9 cellular contexts compared by ENCODE assay signal in genomic region chr1:203475012-203475981, GRCh38. TPM values are rescaled to one million over a fixed set of nuclear protein-coding genes. Genes with fewer than 3 reads are reported as not detected.
DNase-seq lines count a peak whose midpoint lies in the region; ATAC-seq and TF ChIP-seq lines count a peak whose summit lies in the region.
"Had no signal": no experiment of that assay in that cellular context is flagged by ENCODE, and none has a peak within 500 bp of the region (broad histone marks: within the 10 kb centered on the region; RNA-seq: fewer than 3 reads in every experiment).

PRELP (plus strand) TSS chr1:203475806; CDS start chr1:203483185, 7,379 bp downstream.

- no peaks in the 10 kb centered on the region for H3F3A ChIP-seq in GM23338 (replicated peaks; ENCODE audit: low read depth)

- H3K9me2 ChIP-seq in GM23338 (ENCODE audit: insufficient read depth), result no peaks in the 10 kb centered on the region

- H2AFZ ChIP-seq in GM23338, result peak within 1 kb of the TSS; percentile 85; the same call in 1 of the 2 replicates

- H3K36me3 ChIP-seq in GM23338 (ENCODE audit: insufficient read depth) (no peaks in the 10 kb centered on the region), left ventricle myocardium inferior (no peaks in the 10 kb centered on the region)

- intact Hi-C loops in left ventricle myocardium inferior (cut with micrococcal nuclease) (no loop called here), sciatic nerve (cut with DNase I) (no loop called here)

- H4K20me1 ChIP-seq in GM23338 (replicated peaks; ENCODE audit: insufficient read depth), result no peaks in the 10 kb centered on the region

- peak within 1 kb of the TSS; percentile 67; the same call in 1 of the 2 replicates for H3K4me2 ChIP-seq in GM23338

- CTCF ChIA-PET in RWPE1 (lab: Yijun Ruan, JAX), result interaction anchor here (0.6 to 3.0 kb wide), 7 partner anchors 12 to 208 kb away, joined by 4 to 17 read pairs (median 4); no protein-coding TSS in a partner anchor

- no peak within 1 kb of the TSS for H3K27ac ChIP-seq in GM23338 (ENCODE audit: low read depth)
- H3K27ac ChIP-seq in RWPE1, result no peak within 1 kb of the TSS
- H3K27ac ChIP-seq in left ventricle myocardium inferior (replicated peaks), result peak within 1 kb of the TSS; percentile 80
- H3K27ac ChIP-seq: SK-N-MC had no signal

- ATAC-seq in GM23338 (peak; percentile 94), sciatic nerve (peak; percentile 85)
- ATAC-seq in stimulated activated naive CD8-positive, alpha-beta T cell treated with anti-CD3 and anti-CD28 coated beads, Interleukin-15, Interleukin-2, amounts not matched to agents 100 U/mL and 50 U/mL, for 24 hours, result no peak
- ATAC-seq in stimulated activated naive CD8-positive, alpha-beta T cell treated with anti-CD3 and anti-CD28 coated beads, Interleukin-15, amount 100 ng/mL, for 72 hours, result no peak

- no peak within 1 kb of the TSS for H3K27ac Mint-ChIP-seq in GM23338
- no peak within 1 kb of the TSS for H3K27ac Mint-ChIP-seq in stimulated activated naive CD8-positive, alpha-beta T cell treated with anti-CD3 and anti-CD28 coated beads, Interleukin-15, amount 100 ng/mL, for 72 hours

- H3K27me3 ChIP-seq in GM23338 (ENCODE audit: insufficient read depth) (no peaks in the 10 kb centered on the region), left ventricle myocardium inferior (ENCODE audit: low read depth) (peaks cover 45% of the 10 kb centered on the region)

- H3K4me1 ChIP-seq in GM23338 (ENCODE audit: insufficient read depth), result peaks cover 6% of the 10 kb centered on the region; the same call in 1 of the 2 replicates
- H3K4me1 ChIP-seq in left ventricle myocardium inferior, result peaks cover 28% of the 10 kb centered on the region

- DNase-seq in GM23338 (ENCODE audit: low spot score), result peak; percentile 85
- DNase-seq in RWPE1 (ENCODE audit: low spot score), result peak; percentile 64
- DNase-seq in left ventricle myocardium inferior, result peak; percentile 42
- DNase-seq in sciatic nerve (ENCODE audit: low spot score), result peak; percentile 83
- no peak for DNase-seq in activated gamma-delta T cell (lab: John Stamatoyannopoulos, UW)
- DNase-seq in stimulated activated naive CD8-positive, alpha-beta T cell treated with anti-CD3 and anti-CD28 coated beads, Interleukin-15, Interleukin-2, amounts not matched to agents 100 U/mL and 50 U/mL, for 24 hours, result no peak
- DNase-seq in stimulated activated naive CD8-positive, alpha-beta T cell treated with anti-CD3 and anti-CD28 coated beads, Interleukin-15, amount 100 ng/mL, for 72 hours, result no peak
- no peak for DNase-seq in stimulated activated CD4-positive, alpha-beta T cell treated with anti-CD3 and anti-CD28 coated beads, Interleukin-1b, Interleukin-23, amount 100 ng/mL, for 48 hours

- H3K27me3 Mint-ChIP-seq in GM23338 (ENCODE audit: insufficient read depth, low read depth, poor library complexity), result peaks cover 5% of the 10 kb centered on the region
- peaks cover 46% of the 10 kb centered on the region for H3K27me3 Mint-ChIP-seq in stimulated activated naive CD8-positive, alpha-beta T cell treated with anti-CD3 and anti-CD28 coated beads, Interleukin-15, amount 100 ng/mL, for 72 hours

- TF ChIP-seq CTCF in GM23338 (conservative IDR thresholded peaks at IDR 0.05; ENCODE audit: low read depth in 2 of 2), result peak in 1 of 2 experiments; percentile 23; a peak in 1 of 4 replicates
- TF ChIP-seq CTCF in RWPE1 (conservative IDR thresholded peaks at IDR 0.05; ENCODE audit: low read depth), result no peak
- TF ChIP-seq CTCF in left ventricle myocardium inferior (IDR thresholded peaks at IDR 0.05; ENCODE audit: borderline replicate concordance), result no peak

- H3K9me3 ChIP-seq in left ventricle myocardium inferior (replicated peaks), result no peaks in the 10 kb centered on the region

- H3K4me3 Mint-ChIP-seq in GM23338, result peak within 1 kb of the TSS; percentile 52; the same call in 2 of the 3 replicates
- no peak within 1 kb of the TSS for H3K4me3 Mint-ChIP-seq in stimulated activated naive CD8-positive, alpha-beta T cell treated with anti-CD3 and anti-CD28 coated beads, Interleukin-15, amount 100 ng/mL, for 72 hours

- no peaks in the 10 kb centered on the region for H3K9me3 Mint-ChIP-seq in GM23338
- H3K9me3 Mint-ChIP-seq in stimulated activated naive CD8-positive, alpha-beta T cell treated with anti-CD3 and anti-CD28 coated beads, Interleukin-15, amount 100 ng/mL, for 72 hours, result no peaks in the 10 kb centered on the region

- POLR2A ChIA-PET in RWPE1 (lab: Yijun Ruan, JAX; ENCODE audit: low non-redundant PET), result no interaction called here

- H3K4me3 ChIP-seq in GM23338 (peak within 1 kb of the TSS; percentile 38; the same call in 1 of the 2 replicates), left ventricle myocardium inferior (peak within 1 kb of the TSS; percentile 62)
- H3K4me3 ChIP-seq: SK-N-MC had no signal

- peaks cover 20% of the 10 kb centered on the region for H3K4me1 Mint-ChIP-seq in GM23338
- H3K4me1 Mint-ChIP-seq in stimulated activated naive CD8-positive, alpha-beta T cell treated with anti-CD3 and anti-CD28 coated beads, Interleukin-15, amount 100 ng/mL, for 72 hours, result peaks cover 16% of the 10 kb centered on the region

- H3K79me2 ChIP-seq in GM23338 (replicated peaks; ENCODE audit: insufficient read depth), result no peaks in the 10 kb centered on the region

- no peaks in the 10 kb centered on the region for H3K36me3 Mint-ChIP-seq in GM23338 (ENCODE audit: low read depth)

TF ChIP-seq in GM23338, 12 proteins besides CTCF, POLR2A, EP300 and RAD21:
- TF ChIP-seq EZH2phosphoT487 (IDR thresholded peaks at IDR 0.05; ENCODE audit: unreplicated experiment) (no peak), CREB1 (CRISPR knock-in tag; IDR thresholded peaks at IDR 0.05; ENCODE audit: low read depth) (no peak), ZNF114 (CRISPR knock-in tag; IDR thresholded peaks at IDR 0.05) (no peak), NANOG (IDR thresholded peaks at IDR 0.05; ENCODE audit: borderline replicate concordance) (no peak), REST (IDR thresholded peaks at IDR 0.05; ENCODE audit: unreplicated experiment) (no peak)

RNA-seq across cellular contexts. Expression of gene PRELP, which starts in this region (rescaled TPM):
- total RNA-seq in GM23338 (2014; rRNA removed; shearing (Covaris generic)), result 0.03 and 0.08 TPM in 2 replicates
- 0.03 and 0.12 TPM in 2 replicates for polyA plus RNA-seq in GM23338 (2016; fragmentation: Nextera tagmentation; extraction: Ambion mirVana)
- 22.5 TPM for total RNA-seq in left ventricle myocardium inferior
- total RNA-seq in sciatic nerve, result 200 TPM

Comparison
In these comparisons a context has a peak if more than half of its experiments do, and no peak if none do; other contexts are left out.
1. RNA of gene PRELP (total RNA-seq): 200 TPM in sciatic nerve (single experiment) and 22.5 TPM in left ventricle myocardium inferior (single experiment); 0.03 to 0.08 TPM in GM23338; every median in the first group is over 10 times any median in the second.
2. Peak in DNase-seq, ATAC-seq, H3K4me3 ChIP-seq and H3K4me2 ChIP-seq in GM23338; RNA of the gene not detected or under 1 TPM.
3. DNase-seq: peak in RWPE1 (single experiment), left ventricle myocardium inferior (single experiment) and sciatic nerve (single experiment); none in activated gamma-delta T cell (single experiment), stimulated activated naive CD8-positive, alpha-beta T cell treated with anti-CD3 and anti-CD28 coated beads, Interleukin-15, Interleukin-2, amounts not matched to agents 100 U/mL and 50 U/mL, for 24 hours (single experiment), stimulated activated naive CD8-positive, alpha-beta T cell treated with anti-CD3 and anti-CD28 coated beads, Interleukin-15, amount 100 ng/mL, for 72 hours (0 of 2) and stimulated activated CD4-positive, alpha-beta T cell treated with anti-CD3 and anti-CD28 coated beads, Interleukin-1b, Interleukin-23, amount 100 ng/mL, for 48 hours (single experiment).